1 cellular context compared by ENCODE assay signal in the genomic region with DNA sequence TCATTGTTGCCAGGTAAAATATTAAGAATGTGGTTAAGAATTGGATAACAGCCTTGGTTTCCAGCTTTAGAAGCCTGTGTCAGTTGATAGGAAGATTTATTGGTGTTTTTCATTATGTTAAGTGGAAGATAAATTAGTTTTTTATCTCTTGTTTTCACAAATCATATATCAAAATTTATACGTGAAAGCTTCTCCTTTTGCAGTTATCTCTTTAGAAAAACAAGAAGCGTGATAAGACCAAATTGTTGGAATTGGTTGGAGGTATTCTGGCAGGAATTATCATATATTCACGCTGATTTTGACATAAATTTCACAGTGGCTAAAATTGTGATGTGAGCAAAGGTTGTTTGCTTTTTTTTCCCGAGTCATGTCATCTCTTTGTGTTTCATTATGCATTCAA.
TF ChIP-seq lines count a peak whose summit lies in the region.

No MANE protein-coding gene starts in this region.

TF ChIP-seq in HEK293T, 16 proteins besides CTCF, POLR2A, EP300 and RAD21 (continued from another document):
- TF ChIP-seq, protein P1, sequence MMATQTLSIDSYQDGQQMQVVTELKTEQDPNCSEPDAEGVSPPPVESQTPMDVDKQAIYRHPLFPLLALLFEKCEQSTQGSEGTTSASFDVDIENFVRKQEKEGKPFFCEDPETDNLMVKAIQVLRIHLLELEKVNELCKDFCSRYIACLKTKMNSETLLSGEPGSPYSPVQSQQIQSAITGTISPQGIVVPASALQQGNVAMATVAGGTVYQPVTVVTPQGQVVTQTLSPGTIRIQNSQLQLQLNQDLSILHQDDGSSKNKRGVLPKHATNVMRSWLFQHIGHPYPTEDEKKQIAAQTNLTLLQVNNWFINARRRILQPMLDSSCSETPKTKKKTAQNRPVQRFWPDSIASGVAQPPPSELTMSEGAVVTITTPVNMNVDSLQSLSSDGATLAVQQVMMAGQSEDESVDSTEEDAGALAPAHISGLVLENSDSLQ (IDR thresholded peaks at IDR 0.05) = peak; percentile 70
